8 cellular contexts compared by ENCODE assay signal in the genomic region with DNA sequence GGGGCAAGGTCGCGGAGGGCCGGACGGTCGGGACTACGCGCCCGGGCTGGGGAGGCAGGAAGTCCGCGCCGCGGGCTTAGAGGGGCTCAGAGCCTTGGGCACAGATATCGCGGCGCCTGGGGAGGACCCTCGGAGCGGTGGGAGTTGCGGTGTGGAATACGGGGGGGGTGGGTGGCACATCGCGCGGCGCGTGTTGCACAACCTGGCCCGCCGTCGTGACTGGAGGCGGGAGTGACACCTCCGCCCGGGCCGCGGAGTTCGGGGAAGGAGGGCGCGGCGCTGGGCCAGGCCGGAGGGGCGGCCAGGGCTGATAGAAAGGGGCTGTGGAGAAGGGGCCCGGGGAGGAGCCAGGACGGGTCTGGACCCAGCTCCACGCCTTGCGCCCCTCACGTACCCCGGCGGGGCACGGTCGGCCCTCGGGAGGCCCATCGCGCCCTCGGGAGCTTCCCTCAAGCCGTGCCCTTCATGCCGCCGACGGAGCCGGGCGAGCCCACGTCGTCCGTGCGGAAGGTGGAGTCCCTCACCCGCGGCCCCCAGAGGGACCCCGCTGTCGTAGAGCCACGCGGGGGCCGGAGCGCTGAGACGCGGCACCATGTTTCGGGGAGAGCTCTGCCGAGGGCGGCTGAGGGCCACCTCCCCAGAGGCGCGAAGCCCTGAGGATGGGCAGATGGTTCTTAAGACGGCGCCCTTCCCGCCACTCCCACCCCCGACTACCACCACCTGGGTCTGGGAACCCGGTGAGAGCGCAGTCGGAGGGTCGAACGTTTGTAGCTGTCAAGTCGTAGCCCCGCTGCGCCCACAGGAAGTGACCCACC. TPM values are rescaled to one million over a fixed set of nuclear protein-coding genes. Genes with fewer than 3 reads are reported as not detected.
DNase-seq lines count a peak whose midpoint lies in the region; ATAC-seq and TF ChIP-seq lines count a peak whose summit lies in the region.

No MANE protein-coding gene starts in this region.

- TF ChIP-seq POLR2A in uterus (IDR thresholded peaks at IDR 0.05): no peak

- TF ChIP-seq CTCF in CD14-positive monocyte (IDR thresholded peaks at IDR 0.05) (no peak), HEK293 (tag by site-specific recombination; IDR thresholded peaks at IDR 0.05) (no peak), WTC11 (IDR thresholded peaks at IDR 0.05) (no peak), endothelial cell (IDR thresholded peaks at IDR 0.05; ENCODE audit: unreplicated experiment) (no peak), uterus (IDR thresholded peaks at IDR 0.05) (no peak)

- H3K4me3 ChIP-seq in HEK293 (ENCODE audit: low read depth, low read length) (peak overlapping the region; percentile 65), uterus (peak overlapping the region; percentile 55 to 79)

- H3K9me3 Mint-ChIP-seq in CD14-positive monocyte (peaks cover 0 to 2% (median 0%) of the 10 kb centered on the region in 7 donors), WTC11 (no peaks in the 10 kb centered on the region), endothelial cell (ENCODE audit: unreplicated experiment) (no peaks in the 10 kb centered on the region)
- H3K9me3 Mint-ChIP-seq in naive thymus-derived CD8-positive, alpha-beta T cell: no peaks in the 10 kb centered on the region

- H3K4me1 ChIP-seq in HEK293 (ENCODE audit: control insufficient read depth, insufficient read depth, low read length) (no peaks in the 10 kb centered on the region; the same call in 1 of the 2 replicates), uterus (peaks cover 0 to 9% of the 10 kb centered on the region in 2 donors)

- no peaks in the 10 kb centered on the region for H3K9me3 ChIP-seq in HEK293 (ENCODE audit: control insufficient read depth, insufficient read depth, low read depth, low read length)
- no peaks in the 10 kb centered on the region for H3K9me3 ChIP-seq in uterus

- H3K4me3 Mint-ChIP-seq in CD14-positive monocyte (peak overlapping the region; percentile 96 to 99), WTC11 (peak overlapping the region; percentile 71), endothelial cell (ENCODE audit: unreplicated experiment) (peak overlapping the region; percentile 96)
- peak overlapping the region; percentile 86 to 99 (median 96) for H3K4me3 Mint-ChIP-seq in naive thymus-derived CD8-positive, alpha-beta T cell

- H3K27ac Mint-ChIP-seq in CD14-positive monocyte (peak overlapping the region; percentile 90 to 96 (median 95)), WTC11 (no peak overlapping the region), endothelial cell (ENCODE audit: unreplicated experiment) (no peak overlapping the region)
- H3K27ac Mint-ChIP-seq in naive thymus-derived CD8-positive, alpha-beta T cell: peak overlapping the region; percentile 92 to 97 (median 96)

- CTCF ChIA-PET in HEK293 (lab: Yijun Ruan, JAX): interaction anchor here (0.5 to 2.6 kb wide), 3 partner anchors 10 to 86 kb away, joined by 3 to 8 read pairs (median 3); no protein-coding TSS in a partner anchor
- CTCF ChIA-PET in WTC11 (lab: Charles Lee): interaction anchor here (0.9 to 2.5 kb wide), 6 partner anchors 10 to 86 kb away, joined by 3 to 18 read pairs (median 4); no protein-coding TSS in a partner anchor

- POLR2A ChIA-PET in HEK293 (lab: Yijun Ruan, JAX) (interaction anchor here (0.8 kb wide), 1 partner anchor 86 kb away, joined by 3 read pairs; no protein-coding TSS in a partner anchor), WTC11 (lab: Charles Lee) (interaction anchor here (0.6 kb wide), 1 partner anchor 918 kb away, joined by 3 read pairs; no protein-coding TSS in a partner anchor)
- POLR2A ChIA-PET in naive thymus-derived CD8-positive, alpha-beta T cell (lab: Charles Lee): interaction anchor here (0.8 to 7.2 kb wide), 8 partner anchors 12 to 118 kb away, joined by 3 to 74 read pairs (median 24); a partner anchor contains a TSS

- H3K4me1 Mint-ChIP-seq in CD14-positive monocyte: peaks cover 55% of the 10 kb centered on the region
- peaks cover 25% of the 10 kb centered on the region for H3K4me1 Mint-ChIP-seq in WTC11
- peaks cover 33% of the 10 kb centered on the region for H3K4me1 Mint-ChIP-seq in endothelial cell (ENCODE audit: unreplicated experiment)
- H3K4me1 Mint-ChIP-seq in naive thymus-derived CD8-positive, alpha-beta T cell: peaks cover 28 to 54% (median 48%) of the 10 kb centered on the region in 4 donors

- DNase-seq in CD14-positive monocyte (ENCODE audit: low spot score) (peak; percentile 52), WTC11 (ENCODE audit: low spot score) (peak; percentile 25), endothelial cell (ENCODE audit: low spot score) (no peak), uterus (peak; percentile 30 to 40), NCI-H1436 (lab: John Stamatoyannopoulos, UW) (no peak), GF-D8 (lab: John Stamatoyannopoulos, UW) (no peak)
- peak in 4 of 10 donors; percentile 14 to 65 (median 22) for DNase-seq in naive thymus-derived CD8-positive, alpha-beta T cell

- H3K27me3 ChIP-seq in uterus: no peaks in the 10 kb centered on the region

- H3K27ac ChIP-seq in HEK293 (ENCODE audit: extremely low read depth, low read depth, low read length): peak overlapping the region; percentile 53; the same call in 1 of the 2 replicates
- peak overlapping the region; percentile 70 to 86 for H3K27ac ChIP-seq in uterus

- ATAC-seq in WTC11: peak; percentile 31
- ATAC-seq in naive thymus-derived CD8-positive, alpha-beta T cell: peak; percentile 9 to 16

- H3K36me3 Mint-ChIP-seq in CD14-positive monocyte (peaks cover 12 to 38% of the 10 kb centered on the region in 2 donors), WTC11 (no peaks in the 10 kb centered on the region), endothelial cell (ENCODE audit: low read depth, unreplicated experiment) (peaks cover 7% of the 10 kb centered on the region)
- peaks cover 0 to 4% (median 0%) of the 10 kb centered on the region in 3 donors for H3K36me3 Mint-ChIP-seq in naive thymus-derived CD8-positive, alpha-beta T cell

- intact Hi-C loops in CD14-positive monocyte (cut with micrococcal nuclease) (loop anchor here (2.0 to 10.0 kb wide), 4 partner anchors 15 to 989 kb away; a partner anchor contains a TSS), uterus (cut with DNase I; ENCODE audit: low total_unique reads) (loop anchor here (10.0 kb wide), 1 partner anchor 69 kb away; a partner anchor contains a TSS)

- H3K36me3 ChIP-seq in HEK293 (ENCODE audit: control insufficient read depth in 2 of 2, insufficient read depth in 1 of 2, low read length in 2 of 2): no peaks in the 10 kb centered on the region
- no peaks in the 10 kb centered on the region for H3K36me3 ChIP-seq in uterus

- H3K27me3 Mint-ChIP-seq in CD14-positive monocyte (ENCODE audit: low read depth in 3 of 3): peaks cover 0 to 2% (median 0%) of the 10 kb centered on the region in 3 donors
- H3K27me3 Mint-ChIP-seq in WTC11 (ENCODE audit: low read depth): peaks cover 34% of the 10 kb centered on the region
- peaks cover 15% of the 10 kb centered on the region for H3K27me3 Mint-ChIP-seq in endothelial cell (ENCODE audit: unreplicated experiment)
- no peaks in the 10 kb centered on the region for H3K27me3 Mint-ChIP-seq in naive thymus-derived CD8-positive, alpha-beta T cell

TF ChIP-seq in HEK293, 187 proteins besides CTCF, POLR2A, EP300 and RAD21 (continues in another document):
- peak; percentile 57 for TF ChIP-seq ZFHX2 (tag by site-specific recombination; conservative IDR thresholded peaks at IDR 0.05)
- TF ChIP-seq ZNF777 (tag by site-specific recombination; IDR thresholded peaks at IDR 0.05; ENCODE audit: borderline replicate concordance): peak; percentile 87; the same call in 1 of the 2 replicates
- TF ChIP-seq EGR2 (tag by site-specific recombination; IDR thresholded peaks at IDR 0.05; ENCODE audit: low read depth): peak; percentile 31; the same call in 1 of the 2 replicates
- peak; percentile 43; the same call in 1 of the 2 replicates for TF ChIP-seq ZBTB20 (tag by site-specific recombination; IDR thresholded peaks at IDR 0.05)
- no peak for TF ChIP-seq ZNF571 (tag by site-specific recombination; IDR thresholded peaks at IDR 0.05)

TF ChIP-seq in WTC11, 78 proteins besides CTCF, POLR2A, EP300 and RAD21 (continues in another document):
- TF ChIP-seq MXD4 (CRISPR knock-in tag; IDR thresholded peaks at IDR 0.05; ENCODE audit: borderline replicate concordance) (no peak), NR1H2 (CRISPR knock-in tag; IDR thresholded peaks at IDR 0.05) (no peak), NFE2L1 (CRISPR knock-in tag; IDR thresholded peaks at IDR 0.05) (0 out of 2 replicates have a peak, but pooled peaks have one; percentile 62), MYBL2 (CRISPR knock-in tag; IDR thresholded peaks at IDR 0.05) (0 out of 2 replicates have a peak, but pooled peaks have one; percentile 4), CREM (CRISPR knock-in tag; IDR thresholded peaks at IDR 0.05) (no peak)
- TF ChIP-seq, protein P1, sequence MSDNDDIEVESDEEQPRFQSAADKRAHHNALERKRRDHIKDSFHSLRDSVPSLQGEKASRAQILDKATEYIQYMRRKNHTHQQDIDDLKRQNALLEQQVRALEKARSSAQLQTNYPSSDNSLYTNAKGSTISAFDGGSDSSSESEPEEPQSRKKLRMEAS (CRISPR knock-in tag; IDR thresholded peaks at IDR 0.05): peak; percentile 74
- TF ChIP-seq, protein P2, sequence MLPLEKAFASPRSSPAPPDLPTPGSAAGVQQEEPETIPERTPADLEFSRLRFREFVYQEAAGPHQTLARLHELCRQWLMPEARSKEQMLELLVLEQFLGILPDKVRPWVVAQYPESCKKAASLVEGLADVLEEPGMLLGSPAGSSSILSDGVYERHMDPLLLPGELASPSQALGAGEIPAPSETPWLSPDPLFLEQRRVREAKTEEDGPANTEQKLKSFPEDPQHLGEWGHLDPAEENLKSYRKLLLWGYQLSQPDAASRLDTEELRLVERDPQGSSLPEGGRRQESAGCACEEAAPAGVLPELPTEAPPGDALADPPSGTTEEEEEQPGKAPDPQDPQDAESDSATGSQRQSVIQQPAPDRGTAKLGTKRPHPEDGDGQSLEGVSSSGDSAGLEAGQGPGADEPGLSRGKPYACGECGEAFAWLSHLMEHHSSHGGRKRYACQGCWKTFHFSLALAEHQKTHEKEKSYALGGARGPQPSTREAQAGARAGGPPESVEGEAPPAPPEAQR (CRISPR knock-in tag; IDR thresholded peaks at IDR 0.05): no peak

RNA-seq across cellular contexts. Expression of a gene that starts 0.7 kb away (rescaled TPM):
- 100 to 1,000 TPM in 1 of 2 donors, 10 to 100 TPM in 1; 68.3 to 118 TPM for polyA plus RNA-seq in CD14-positive monocyte
- 7.9 to 8.7 TPM (median 8.2 TPM) in 3 replicates for total RNA-seq in WTC11 (2021)
- 63.7 TPM for total RNA-seq in endothelial cell (ENCODE audit: unreplicated experiment)
- 10 to 100 TPM; 69.9 to 78.6 TPM for total RNA-seq in naive thymus-derived CD8-positive, alpha-beta T cell
- 10 to 100 TPM; 26.2 to 57.7 (median 48.8) TPM for polyA plus RNA-seq in naive thymus-derived CD8-positive, alpha-beta T cell
- total RNA-seq in uterus: 10 to 100 TPM in 1 of 4 donors, 1 to 10 TPM in 3; 2.6 to 19.3 (median 6.2) TPM

RNA-seq across cellular contexts. Expression of a gene that starts 35.7 kb away (rescaled TPM):
- polyA plus RNA-seq in CD14-positive monocyte: 1 to 10 TPM; 1.4 to 1.9 TPM
- total RNA-seq in WTC11 (2021): 7.5 to 8.3 TPM (median 7.7 TPM) in 3 replicates
- 62.2 TPM for total RNA-seq in endothelial cell (ENCODE audit: unreplicated experiment)
- total RNA-seq in naive thymus-derived CD8-positive, alpha-beta T cell: under 1 TPM; 0.08 to 0.11 TPM
- not detected for polyA plus RNA-seq in naive thymus-derived CD8-positive, alpha-beta T cell
- under 1 TPM in 3 of 4 donors, not detected in 1; 0.26 to 0.49 (median 0.35) TPM for total RNA-seq in uterus

Comparison
In these comparisons a context has a peak if more than half of its experiments do, and no peak if none do; other contexts are left out.
1. DNase-seq: peak in CD14-positive monocyte (single experiment), WTC11 (single experiment) and uterus (2 of 2); none in endothelial cell (single experiment), NCI-H1436 (single experiment) and GF-D8 (single experiment).
2. H3K27ac Mint-ChIP-seq: peak in CD14-positive monocyte (7 of 7) and naive thymus-derived CD8-positive, alpha-beta T cell (10 of 10); none in WTC11 (single experiment) and endothelial cell (single experiment).
3. Peak in every context shown above with its lines, with median percentiles within 50 percentile points of each other: H3K4me3 Mint-ChIP-seq.